In genomic region chr11:843818-844692, GRCh38 we compare ENCODE assay signal across 8 cellular contexts. TPM values are rescaled to one million over a fixed set of nuclear protein-coding genes. Genes with fewer than 3 reads are reported as not detected.
A peak's percentile ranks its signal among the peaks of the same experiment; 100 is the strongest.
DNase-seq lines count a peak whose midpoint lies in the region; ATAC-seq and TF ChIP-seq lines count a peak whose summit lies in the region.

No MANE protein-coding gene starts in this region.

- ATAC-seq in PC-3 (peak; percentile 50), left colon (no peak), GM18868 (IDR thresholded peaks at IDR 0.05; ENCODE audit: unreplicated experiment) (no peak), GM21526 (IDR thresholded peaks at IDR 0.05; ENCODE audit: low FRiP score, unreplicated experiment) (no peak)

- no peak overlapping the region for H2AFZ ChIP-seq in PC-3 (ENCODE audit: low read length)

- H3K79me2 ChIP-seq in PC-3 (ENCODE audit: low read length): peaks cover 74% of the 10 kb centered on the region

- peaks cover 8% of the 10 kb centered on the region for H3F3A ChIP-seq in PC-3 (ENCODE audit: low read length, unreplicated experiment)

- POLR2A ChIA-PET in PC-3 (lab: Charles Lee; ENCODE audit: unreplicated experiment): interaction anchor here (0.5 to 1.7 kb wide), 2 partner anchors 10 to 25 kb away, joined by 3 to 14 read pairs; no protein-coding TSS in a partner anchor

- no peaks in the 10 kb centered on the region for H3K9me2 ChIP-seq in PC-3 (replicated peaks; ENCODE audit: low read length)

- CTCF ChIA-PET in PC-3 (lab: Charles Lee): interaction anchor here (0.6 kb wide), 1 partner anchor 143 kb away, joined by 6 read pairs; no protein-coding TSS in a partner anchor

- peaks cover 31% of the 10 kb centered on the region for H4K20me1 ChIP-seq in PC-3 (ENCODE audit: low read length)

- H3K36me3 ChIP-seq in PC-3 (ENCODE audit: low read depth, low read length) (peaks cover 24% of the 10 kb centered on the region), stomach (peaks cover 10 to 26% (median 17%) of the 10 kb centered on the region in 4 donors)

- H3K4me1 ChIP-seq in PC-3 (ENCODE audit: insufficient read depth, low read length) (peaks cover 46% of the 10 kb centered on the region), stomach (peaks cover 53 to 92% (median 87%) of the 10 kb centered on the region in 4 donors)

- H3K27ac ChIP-seq in PC-3 (ENCODE audit: low read length) (peak overlapping the region; percentile 64), cingulate gyrus (ENCODE audit: low read depth, low read length) (peak overlapping the region; percentile 47), stomach (peak overlapping the region; percentile 76 to 97 (median 92))

- H3K4me2 ChIP-seq in PC-3 (ENCODE audit: low read length): peak overlapping the region; percentile 90

- intact Hi-C loops in PC-3 (cut with micrococcal nuclease): loop anchor here (5.0 kb wide), 1 partner anchor 208 kb away; no protein-coding TSS in a partner anchor
- intact Hi-C loops in left colon (cut with DNase I, micrococcal nuclease): no loop called here
- intact Hi-C loops in stomach (cut with DNase I; ENCODE audit: low total_unique reads): no loop called here

- 4 to 7% (median 5%) methylated on average over 14 to 25 of the region's 25 CpGs for WGBS in stomach, 5 donors

- no peaks in the 10 kb centered on the region for H3K9me3 ChIP-seq in PC-3 (ENCODE audit: low read length)
- H3K9me3 ChIP-seq in stomach: no peaks in the 10 kb centered on the region

- no TSS peak for BruUV-seq in PC-3 (replicated peaks; lab: Mats Ljungman, UMichigan)

- DNase-seq in GM04503 (ENCODE audit: low read depth) (peak; percentile 92), PC-3 (peak; percentile 88), left colon (peak; percentile 78 to 89), stomach (peak; percentile 68), SIG-M5 treated with dmso at 0.1 percent for 504 hours (lab: John Stamatoyannopoulos, UW; ENCODE audit: unreplicated experiment) (no peak)

- peak overlapping the region; percentile 100 for H3K4me3 ChIP-seq in PC-3 (ENCODE audit: low read length)
- H3K4me3 ChIP-seq in stomach: peak overlapping the region; percentile 75 to 99 (median 95)

- TF ChIP-seq EP300 in stomach (IDR thresholded peaks at IDR 0.05): no peak

- H3K27me3 ChIP-seq in PC-3 (ENCODE audit: low read length): no peaks in the 10 kb centered on the region
- peaks cover 0 to 20% (median 7%) of the 10 kb centered on the region in 3 donors for H3K27me3 ChIP-seq in stomach

- H3K9ac ChIP-seq in PC-3 (ENCODE audit: low read length): peak overlapping the region; percentile 97

- TF ChIP-seq CTCF in PC-3 (conservative IDR thresholded peaks at IDR 0.05; ENCODE audit: low read depth, low read length): no peak
- peak in 1 of 7 experiments; percentile 10 for TF ChIP-seq CTCF in stomach (IDR thresholded peaks at IDR 0.05)

- no peak for TF ChIP-seq POLR2A in stomach (IDR thresholded peaks at IDR 0.05)

RNA-seq across cellular contexts. Expression of gene TSPAN4, which starts 1.4 kb away (rescaled TPM):
- 121 and 138 TPM in 2 replicates for total RNA-seq in PC-3 (2014; rRNA removed)
- 10 to 100 TPM; 11.7 to 20.2 TPM for total RNA-seq in left colon
- total RNA-seq in stomach: 100 to 1,000 TPM in 1 of 5 donors, 10 to 100 TPM in 4; 20.5 to 116 (median 29.7) TPM
- 10 to 100 TPM; 10.5 to 29.8 (median 26.4) TPM for polyA plus RNA-seq in stomach

RNA-seq across cellular contexts. Expression of gene POLR2L, which starts 1.7 kb away (rescaled TPM):
- 661 and 1,148 TPM in 2 replicates for total RNA-seq in PC-3 (2014; rRNA removed)
- total RNA-seq in left colon: 10 to 100 TPM; 79.4 to 83.1 TPM
- total RNA-seq in stomach: 100 to 1,000 TPM in 1 of 5 donors, 10 to 100 TPM in 4; 13.8 to 407 (median 63.4) TPM
- polyA plus RNA-seq in stomach: 100 to 1,000 TPM; 130 to 160 (median 152) TPM

RNA-seq across cellular contexts. Expression of gene CD151, which starts 11.3 kb away (rescaled TPM):
- total RNA-seq in PC-3 (2014; rRNA removed) (469 and 490 TPM in 2 replicates), left colon (100 to 1,000 TPM; 443 to 462 TPM), stomach (100 to 1,000 TPM; 103 to 293 (median 157) TPM)
- polyA plus RNA-seq in stomach: 100 to 1,000 TPM in 2 of 3 donors, 10 to 100 TPM in 1; 66.7 to 262 (median 206) TPM

RNA-seq across cellular contexts. Expression of gene CRACR2B, which starts 16.3 kb away (rescaled TPM):
- total RNA-seq in PC-3 (2014; rRNA removed) (10.6 and 19.8 TPM in 2 replicates), left colon (100 to 1,000 TPM; 117 to 122 TPM), stomach (100 to 1,000 TPM in 4 of 5 donors, 10 to 100 TPM in 1; 12.7 to 556 (median 165) TPM)
- 100 to 1,000 TPM; 105 to 133 (median 119) TPM for polyA plus RNA-seq in stomach

RNA-seq across cellular contexts. Expression of gene PNPLA2, which starts 25.3 kb away (rescaled TPM):
- total RNA-seq in PC-3 (2014; rRNA removed) (40.2 and 41.4 TPM in 2 replicates), left colon (100 to 1,000 TPM; 161 to 222 TPM), stomach (100 to 1,000 TPM in 3 of 5 donors, 10 to 100 TPM in 2; 33.4 to 385 (median 139) TPM)
- 10 to 100 TPM; 41.7 to 85.1 (median 77.8) TPM for polyA plus RNA-seq in stomach
